In genomic region chr2:95333888-95334338, GRCh38 we compare ENCODE assay signal across 10 cellular contexts. TPM values are rescaled to one million over a fixed set of nuclear protein-coding genes. Genes with fewer than 3 reads are reported as not detected.
DNase-seq lines count a peak whose midpoint lies in the region; ATAC-seq and TF ChIP-seq lines count a peak whose summit lies in the region.
"Had no signal": no experiment of that assay in that cellular context is flagged by ENCODE, and none has a peak within 500 bp of the region (broad histone marks: within the 10 kb centered on the region; RNA-seq: fewer than 3 reads in every experiment).

No MANE protein-coding gene starts in this region.

- ATAC-seq in Right ventricle myocardium superior (ENCODE audit: poor library complexity): no peak
- ATAC-seq in GM19467 (IDR thresholded peaks at IDR 0.05; ENCODE audit: unreplicated experiment): no peak
- ATAC-seq: naive thymus-derived CD4-positive, alpha-beta T cell had no signal

- H3K9me3 ChIP-seq in right atrium auricular region (no peaks in the 10 kb centered on the region), uterus (no peaks in the 10 kb centered on the region)

- H3K27me3 ChIP-seq in right atrium auricular region (no peaks in the 10 kb centered on the region), uterus (no peaks in the 10 kb centered on the region)

- H3K36me3 Mint-ChIP-seq in activated T-helper 1 cell treated with anti-CD3 and anti-CD28 coated beads, Interleukin-12 subunit alpha, Interleukin-12 subunit beta, Interleukin-2, Interleukin-4 antibody, amounts not matched to agents 30 ng/mL and 10 ng/mL and 1 ng/mL, durations not matched to agents 14 hours and 24 hours and 36 hours (ENCODE audit: low read depth): no peaks in the 10 kb centered on the region
- H3K36me3 Mint-ChIP-seq: naive thymus-derived CD4-positive, alpha-beta T cell had no signal

- no peak overlapping the region for H3K27ac Mint-ChIP-seq in activated T-helper 1 cell treated with anti-CD3 and anti-CD28 coated beads, Interleukin-12 subunit alpha, Interleukin-12 subunit beta, Interleukin-2, Interleukin-4 antibody, amounts not matched to agents 30 ng/mL and 10 ng/mL and 1 ng/mL, durations not matched to agents 14 hours and 24 hours and 36 hours
- H3K27ac Mint-ChIP-seq: naive thymus-derived CD4-positive, alpha-beta T cell had no signal

- intact Hi-C loops in Right ventricle myocardium superior (cut with DNase I): no loop called here
- intact Hi-C loops in uterus (cut with DNase I; ENCODE audit: low total_unique reads): no loop called here
- intact Hi-C loops in activated T-helper 1 cell treated with anti-CD3 and anti-CD28 coated beads, Interleukin-12 subunit alpha, Interleukin-12 subunit beta, Interleukin-2, Interleukin-4 antibody, amounts not matched to agents 30 ng/mL and 10 ng/mL and 1 ng/mL, durations not matched to agents 14 hours and 24 hours and 36 hours (cut with micrococcal nuclease): no loop called here

- DNase-seq in Right ventricle myocardium superior (peak; percentile 21), right atrium auricular region (ENCODE audit: low spot score) (no peak), T1000 (lab: John Stamatoyannopoulos, UW) (peak; percentile 91), kidney glomerular epithelial cell (lab: John Stamatoyannopoulos, UW) (peak; percentile 99), uterus (peak; percentile 73 to 84), GM10266 (ENCODE audit: extremely low spot score) (no peak)
- DNase-seq in activated T-helper 1 cell treated with anti-CD3 and anti-CD28 coated beads, Interleukin-12 subunit alpha, Interleukin-12 subunit beta, Interleukin-2, Interleukin-4 antibody, amounts not matched to agents 30 ng/mL and 10 ng/mL and 1 ng/mL, durations not matched to agents 14 hours and 24 hours and 36 hours (ENCODE audit: low spot score): no peak
- DNase-seq: naive thymus-derived CD4-positive, alpha-beta T cell; NCI-H1092 treated with DMSO at 0.1 percent for 48 hours had no signal

- H3K36me3 ChIP-seq in right atrium auricular region (no peaks in the 10 kb centered on the region), uterus (no peaks in the 10 kb centered on the region)

- H3K27me3 Mint-ChIP-seq in activated T-helper 1 cell treated with anti-CD3 and anti-CD28 coated beads, Interleukin-12 subunit alpha, Interleukin-12 subunit beta, Interleukin-2, Interleukin-4 antibody, amounts not matched to agents 30 ng/mL and 10 ng/mL and 1 ng/mL, durations not matched to agents 14 hours and 24 hours and 36 hours (ENCODE audit: insufficient read depth): no peaks in the 10 kb centered on the region

- H3K27ac ChIP-seq in right atrium auricular region (no peak overlapping the region), uterus (no peak overlapping the region)

- no peaks in the 10 kb centered on the region for H3K9me3 Mint-ChIP-seq in activated T-helper 1 cell treated with anti-CD3 and anti-CD28 coated beads, Interleukin-12 subunit alpha, Interleukin-12 subunit beta, Interleukin-2, Interleukin-4 antibody, amounts not matched to agents 30 ng/mL and 10 ng/mL and 1 ng/mL, durations not matched to agents 14 hours and 24 hours and 36 hours

- H3K4me1 ChIP-seq in right atrium auricular region: no peaks in the 10 kb centered on the region
- no peaks in the 10 kb centered on the region for H3K4me1 ChIP-seq in uterus

- H3K4me1 Mint-ChIP-seq in activated T-helper 1 cell treated with anti-CD3 and anti-CD28 coated beads, Interleukin-12 subunit alpha, Interleukin-12 subunit beta, Interleukin-2, Interleukin-4 antibody, amounts not matched to agents 30 ng/mL and 10 ng/mL and 1 ng/mL, durations not matched to agents 14 hours and 24 hours and 36 hours (ENCODE audit: low read depth): no peaks in the 10 kb centered on the region
- H3K4me1 Mint-ChIP-seq: naive thymus-derived CD4-positive, alpha-beta T cell had no signal

- TF ChIP-seq CTCF in right atrium auricular region (IDR thresholded peaks at IDR 0.05): no peak
- TF ChIP-seq CTCF in uterus (IDR thresholded peaks at IDR 0.05): no peak
- TF ChIP-seq CTCF in GM10266 (IDR thresholded peaks at IDR 0.05; ENCODE audit: control insufficient read depth, insufficient read depth, low read depth, missing control alignments): no peak

- TF ChIP-seq POLR2A in uterus (IDR thresholded peaks at IDR 0.05): no peak

- H3K4me3 ChIP-seq in right atrium auricular region (no peak overlapping the region), uterus (no peak overlapping the region)

- no peak overlapping the region for H3K4me3 Mint-ChIP-seq in activated T-helper 1 cell treated with anti-CD3 and anti-CD28 coated beads, Interleukin-12 subunit alpha, Interleukin-12 subunit beta, Interleukin-2, Interleukin-4 antibody, amounts not matched to agents 30 ng/mL and 10 ng/mL and 1 ng/mL, durations not matched to agents 14 hours and 24 hours and 36 hours
- H3K4me3 Mint-ChIP-seq: naive thymus-derived CD4-positive, alpha-beta T cell had no signal

RNA-seq across cellular contexts. Expression of gene KCNIP3, which starts 36.8 kb away (rescaled TPM):
- total RNA-seq in Right ventricle myocardium superior: 8.4 TPM
- 1 to 10 TPM; 4.0 to 5.9 TPM for total RNA-seq in right atrium auricular region
- total RNA-seq in uterus: 10 to 100 TPM in 2 of 4 donors, 1 to 10 TPM in 2; 1.5 to 18.3 (median 10.8) TPM
- not detected in 2 replicates for total RNA-seq in activated T-helper 1 cell treated with anti-CD3 and anti-CD28 coated beads, Interleukin-12 subunit alpha, Interleukin-12 subunit beta, Interleukin-2, Interleukin-4 antibody, amounts not matched to agents 30 ng/mL and 10 ng/mL and 1 ng/mL, durations not matched to agents 14 hours and 24 hours and 36 hours

RNA-seq across cellular contexts. Expression of gene PROM2, which starts 59.7 kb away (rescaled TPM):
- total RNA-seq in Right ventricle myocardium superior: 0.54 TPM
- total RNA-seq in right atrium auricular region: under 1 TPM; 0.11 to 0.35 TPM
- total RNA-seq in uterus: 10 to 100 TPM in 2 of 4 donors, 1 to 10 TPM in 2; 1.5 to 13.8 (median 7.1) TPM
- 0.29 and 0.37 TPM in 2 replicates for total RNA-seq in activated T-helper 1 cell treated with anti-CD3 and anti-CD28 coated beads, Interleukin-12 subunit alpha, Interleukin-12 subunit beta, Interleukin-2, Interleukin-4 antibody, amounts not matched to agents 30 ng/mL and 10 ng/mL and 1 ng/mL, durations not matched to agents 14 hours and 24 hours and 36 hours

Comparison
In these comparisons a context has a peak if more than half of its experiments do, and no peak if none do; other contexts are left out.
1. DNase-seq: peak in Right ventricle myocardium superior (single experiment), T1000 (single experiment), kidney glomerular epithelial cell (single experiment) and uterus (2 of 2); none in right atrium auricular region (single experiment), GM10266 (single experiment) and activated T-helper 1 cell treated with anti-CD3 and anti-CD28 coated beads, Interleukin-12 subunit alpha, Interleukin-12 subunit beta, Interleukin-2, Interleukin-4 antibody, amounts not matched to agents 30 ng/mL and 10 ng/mL and 1 ng/mL, durations not matched to agents 14 hours and 24 hours and 36 hours (single experiment).